Comparison of ENCODE assay signal across 40 cellular contexts in genomic region chr6:91868539-91869202, GRCh38.
"Had no signal": no experiment of that assay in that cellular context is flagged by ENCODE, and none has a peak within 500 bp of the region (broad histone marks: within the 10 kb centered on the region; RNA-seq: fewer than 3 reads in every experiment).

No MANE protein-coding gene starts in this region.

- H3K36me3 Mint-ChIP-seq: activated naive CD4-positive, alpha-beta T cell treated with anti-CD3 and anti-CD28 coated beads, Interleukin-2, amount 10 ng/mL, durations not matched to agents 7 days and 5 days; activated naive CD4-positive, alpha-beta T cell treated with anti-CD3 and anti-CD28 coated beads, Interleukin-2, amount 50 U/mL, for 24 hours; activated naive CD4-positive, alpha-beta T cell treated with anti-CD3 and anti-CD28 coated beads, Interleukin-2, amount 50 U/mL, for 72 hours; activated naive CD8-positive, alpha-beta T cell; activated naive CD8-positive, alpha-beta T cell treated with anti-CD3 and anti-CD28 coated beads for 36 hours; activated naive CD8-positive, alpha-beta T cell treated with anti-CD3 and anti-CD28 coated beads, Interleukin-2, amount 10 ng/mL, durations not matched to agents 7 days and 5 days; brain had no signal

- H3K36me3 ChIP-seq: adrenal gland, ascending aorta, brain microvascular endothelial cell, breast epithelium, cardiac muscle cell had no signal

- H3K9me3 ChIP-seq: adrenal gland, ascending aorta, body of pancreas, breast epithelium had no signal

- FAIRE-seq: astrocyte, bronchial epithelial cell had no signal

- H3K4me3 Mint-ChIP-seq: activated naive CD4-positive, alpha-beta T cell treated with anti-CD3 and anti-CD28 coated beads for 36 hours; activated naive CD4-positive, alpha-beta T cell treated with anti-CD3 and anti-CD28 coated beads, Interleukin-2, amount 10 ng/mL, durations not matched to agents 7 days and 5 days; activated naive CD4-positive, alpha-beta T cell treated with anti-CD3 and anti-CD28 coated beads, Interleukin-2, amount 50 U/mL, for 24 hours; activated naive CD8-positive, alpha-beta T cell; activated naive CD8-positive, alpha-beta T cell treated with anti-CD3 and anti-CD28 coated beads for 36 hours; activated naive CD8-positive, alpha-beta T cell treated with anti-CD3 and anti-CD28 coated beads, Interleukin-2, amount 10 ng/mL, durations not matched to agents 7 days and 5 days; activated naive CD8-positive, alpha-beta T cell treated with anti-CD3 and anti-CD28 coated beads, Interleukin-2, amount 50 U/mL, for 24 hours; activated T-cell treated with anti-CD3 and anti-CD28 coated beads, Interleukin-2, amount 50 U/mL, for 24 hours; activated T-cell treated with anti-CD3 and anti-CD28 coated beads, Interleukin-2, amount 50 U/mL, for 4 hours; activated T-cell treated with anti-CD3 and anti-CD28 coated beads, Interleukin-2, amount 50 U/mL, for 72 hours; activated T-helper 1 cell treated with anti-CD3 and anti-CD28 coated beads, Interleukin-12 subunit alpha, Interleukin-12 subunit beta, Interleukin-2, Interleukin-4 antibody, amounts not matched to agents 30 ng/mL and 10 ng/mL and 1 ng/mL, durations not matched to agents 14 hours and 24 hours and 36 hours; activated T-helper 17 cell treated with anti-CD3 and anti-CD28 coated beads, Interleukin-2, amount 50 U/mL, for 72 hours; brain; central memory CD8-positive, alpha-beta T cell had no signal

- H3K4me3 ChIP-seq: adrenal gland, ascending aorta, body of pancreas, breast epithelium, cardiac muscle cell had no signal

- ATAC-seq: activated naive CD4-positive, alpha-beta T cell treated with anti-CD3 and anti-CD28 coated beads, Interleukin-2, amount 50 U/mL, for 72 hours; activated naive CD8-positive, alpha-beta T cell treated with anti-CD3 and anti-CD28 coated beads, Interleukin-2, amount 50 U/mL, for 24 hours; activated T-cell treated with anti-CD3 and anti-CD28 coated beads, Interleukin-2, amount 50 U/mL, for 4 hours; activated T-cell treated with anti-CD3 and anti-CD28 coated beads, Interleukin-2, amount 50 U/mL, for 72 hours; activated T-helper 17 cell treated with anti-CD3 and anti-CD28 coated beads, Interleukin-2, amount 50 U/mL, for 72 hours; body of pancreas had no signal

- H3K4me1 Mint-ChIP-seq: activated naive CD4-positive, alpha-beta T cell treated with anti-CD3 and anti-CD28 coated beads, Interleukin-2, amount 10 ng/mL, durations not matched to agents 7 days and 5 days; activated naive CD4-positive, alpha-beta T cell treated with anti-CD3 and anti-CD28 coated beads, Interleukin-2, amount 50 U/mL, for 24 hours; activated naive CD8-positive, alpha-beta T cell treated with anti-CD3 and anti-CD28 coated beads for 36 hours; activated naive CD8-positive, alpha-beta T cell treated with anti-CD3 and anti-CD28 coated beads, Interleukin-2, amount 10 ng/mL, durations not matched to agents 7 days and 5 days; activated naive CD8-positive, alpha-beta T cell treated with anti-CD3 and anti-CD28 coated beads, Interleukin-2, amount 50 U/mL, for 24 hours; activated T-helper 17 cell treated with anti-CD3 and anti-CD28 coated beads, Interleukin-2, amount 50 U/mL, for 72 hours; central memory CD8-positive, alpha-beta T cell had no signal

- H3K4me1 ChIP-seq: adrenal gland, ascending aorta, body of pancreas, breast epithelium had no signal

- H3K27me3 ChIP-seq: adrenal gland, ascending aorta, body of pancreas, brain microvascular endothelial cell, breast epithelium, cardiac muscle cell had no signal

- H3K27ac ChIP-seq: adrenal gland, ascending aorta, body of pancreas, brain microvascular endothelial cell, breast epithelium, cardiac muscle cell had no signal

- H3K27me3 Mint-ChIP-seq: activated naive CD4-positive, alpha-beta T cell treated with anti-CD3 and anti-CD28 coated beads, Interleukin-2, amount 10 ng/mL, durations not matched to agents 7 days and 5 days; activated naive CD4-positive, alpha-beta T cell treated with anti-CD3 and anti-CD28 coated beads, Interleukin-2, amount 50 U/mL, for 24 hours; activated naive CD8-positive, alpha-beta T cell; activated naive CD8-positive, alpha-beta T cell treated with anti-CD3 and anti-CD28 coated beads for 36 hours; activated naive CD8-positive, alpha-beta T cell treated with anti-CD3 and anti-CD28 coated beads, Interleukin-2, amount 10 ng/mL, durations not matched to agents 7 days and 5 days; activated naive CD8-positive, alpha-beta T cell treated with anti-CD3 and anti-CD28 coated beads, Interleukin-2, amount 50 U/mL, for 24 hours; activated T-cell treated with anti-CD3 and anti-CD28 coated beads, Interleukin-2, amount 50 U/mL, for 24 hours; activated T-helper 17 cell treated with anti-CD3 and anti-CD28 coated beads, Interleukin-2, amount 50 U/mL, for 72 hours; brain; central memory CD8-positive, alpha-beta T cell had no signal

- H3K27ac Mint-ChIP-seq: activated naive CD4-positive, alpha-beta T cell treated with anti-CD3 and anti-CD28 coated beads for 36 hours; activated naive CD4-positive, alpha-beta T cell treated with anti-CD3 and anti-CD28 coated beads, Interleukin-2, amount 10 ng/mL, durations not matched to agents 7 days and 5 days; activated naive CD4-positive, alpha-beta T cell treated with anti-CD3 and anti-CD28 coated beads, Interleukin-2, amount 50 U/mL, for 24 hours; activated naive CD4-positive, alpha-beta T cell treated with anti-CD3 and anti-CD28 coated beads, Interleukin-2, amount 50 U/mL, for 72 hours; activated naive CD8-positive, alpha-beta T cell; activated naive CD8-positive, alpha-beta T cell treated with anti-CD3 and anti-CD28 coated beads for 36 hours; activated naive CD8-positive, alpha-beta T cell treated with anti-CD3 and anti-CD28 coated beads, Interleukin-2, amount 10 ng/mL, durations not matched to agents 7 days and 5 days; activated naive CD8-positive, alpha-beta T cell treated with anti-CD3 and anti-CD28 coated beads, Interleukin-2, amount 50 U/mL, for 24 hours; activated T-cell treated with anti-CD3 and anti-CD28 coated beads, Interleukin-2, amount 50 U/mL, for 24 hours; activated T-cell treated with anti-CD3 and anti-CD28 coated beads, Interleukin-2, amount 50 U/mL, for 72 hours; activated T-helper 1 cell treated with anti-CD3 and anti-CD28 coated beads, Interleukin-12 subunit alpha, Interleukin-12 subunit beta, Interleukin-2, Interleukin-4 antibody, amounts not matched to agents 30 ng/mL and 10 ng/mL and 1 ng/mL, durations not matched to agents 14 hours and 24 hours and 36 hours; activated T-helper 17 cell treated with anti-CD3 and anti-CD28 coated beads, Interleukin-2, amount 50 U/mL, for 72 hours; activated T-helper 2 cell treated with anti-CD3 and anti-CD28 coated beads, Interferon-gamma antibody, Interleukin-2, Interleukin-4, amounts not matched to agents 10 μg/mL and 5 μg/mL and 100 μg/mL, durations not matched to agents 14 hours and 24 hours and 36 hours; brain had no signal

- H3K9me3 Mint-ChIP-seq: activated naive CD4-positive, alpha-beta T cell treated with anti-CD3 and anti-CD28 coated beads for 36 hours; activated T-helper 1 cell treated with anti-CD3 and anti-CD28 coated beads, Interleukin-12 subunit alpha, Interleukin-12 subunit beta, Interleukin-2, Interleukin-4 antibody, amounts not matched to agents 30 ng/mL and 10 ng/mL and 1 ng/mL, durations not matched to agents 14 hours and 24 hours and 36 hours had no signal

- DNase-seq: activated effector memory CD4-positive, alpha-beta T cell treated with anti-CD3 and anti-CD28 coated beads, Interleukin-2, amount 50 U/mL, for 16 hours; activated effector memory CD4-positive, alpha-beta T cell treated with Interleukin-2 at 50 U/mL for 16 hours; activated gamma-delta T cell; activated gamma-delta T cell treated with Interleukin-2 at 50 U/mL for 16 hours; activated naive CD4-positive, alpha-beta T cell; activated naive CD4-positive, alpha-beta T cell treated with anti-CD3 and anti-CD28 coated beads for 36 hours; activated naive CD4-positive, alpha-beta T cell treated with anti-CD3 and anti-CD28 coated beads, Interleukin-2, amount 10 ng/mL, durations not matched to agents 7 days and 5 days; activated naive CD4-positive, alpha-beta T cell treated with anti-CD3 and anti-CD28 coated beads, Interleukin-2, amount 50 U/mL, for 16 hours; activated naive CD4-positive, alpha-beta T cell treated with Interleukin-2 at 50 U/mL for 16 hours; activated naive CD8-positive, alpha-beta T cell treated with anti-CD3 and anti-CD28 coated beads for 36 hours; activated naive CD8-positive, alpha-beta T cell treated with anti-CD3 and anti-CD28 coated beads, Interleukin-2, amount 10 ng/mL, durations not matched to agents 7 days and 5 days; activated naive CD8-positive, alpha-beta T cell treated with anti-CD3 and anti-CD28 coated beads, Interleukin-2, amount 50 U/mL, for 24 hours; activated T-cell treated with anti-CD3 and anti-CD28 coated beads, Interleukin-2, amount 50 U/mL, for 1 hour; activated T-cell treated with anti-CD3 and anti-CD28 coated beads, Interleukin-2, amount 50 U/mL, for 24 hours; activated T-cell treated with anti-CD3 and anti-CD28 coated beads, Interleukin-2, amount 50 U/mL, for 4 hours; activated T-cell treated with anti-CD3 and anti-CD28 coated beads, Interleukin-2, amount 50 U/mL, for 48 hours; activated T-cell treated with anti-CD3 and anti-CD28 coated beads, Interleukin-2, amount 50 U/mL, for 72 hours; adrenal gland; amniotic stem cell; amygdala; anterior cingulate cortex; aorta; body of pancreas; brain microvascular endothelial cell; caudate nucleus; central memory CD4-positive, alpha-beta T cell; cerebellar nuclear complex had no signal
